In genomic region chr6:114291428-114291827, GRCh38 we compare ENCODE assay signal across 29 cellular contexts. TPM values are rescaled to one million over a fixed set of nuclear protein-coding genes. Genes with fewer than 3 reads are reported as not detected.
"Had no signal": no experiment of that assay in that cellular context is flagged by ENCODE, and none has a peak within 500 bp of the region (broad histone marks: within the 10 kb centered on the region; RNA-seq: fewer than 3 reads in every experiment).

No MANE protein-coding gene starts in this region.

- H3K4me1 ChIP-seq: esophagus squamous epithelium, heart right ventricle, lower lobe of right lung, psoas muscle, sigmoid colon, stomach, transverse colon, upper lobe of right lung, uterus had no signal

- H3K9me3 ChIP-seq: esophagus squamous epithelium, heart right ventricle, lower lobe of right lung, ovary, psoas muscle, sigmoid colon, stomach, transverse colon, upper lobe of right lung, uterus had no signal

- H3K4me3 ChIP-seq: coronary artery, esophagus squamous epithelium, heart right ventricle, lower lobe of right lung, ovary, psoas muscle, sigmoid colon, stomach, transverse colon, upper lobe of right lung, uterus had no signal

- H3K27ac ChIP-seq: coronary artery, esophagus squamous epithelium, heart right ventricle, lower lobe of right lung, ovary, psoas muscle, sigmoid colon, stomach, transverse colon, upper lobe of right lung, uterus had no signal

- DNase-seq: dermis blood vessel endothelial cell; effector memory CD8-positive, alpha-beta T cell; erythroblast; esophagus squamous epithelium; foreskin melanocyte; glutamatergic neuron; heart right ventricle; immature natural killer cell; islet precursor cell; kidney glomerular epithelial cell; left ventricle myocardium superior; lower lobe of right lung; naive thymus-derived CD4-positive, alpha-beta T cell; occipital lobe; ovary; posterior cingulate gyrus; psoas muscle; right cardiac atrium; sigmoid colon; stimulated activated CD4-positive, alpha-beta T cell treated with anti-CD3 and anti-CD28 coated beads, Interleukin-2, amount 100 ng/mL, for 24 hours; stimulated activated CD4-positive, alpha-beta T cell treated with anti-CD3 and anti-CD28 coated beads, Interleukin-4, amount 100 ng/mL, for 24 hours; stimulated activated naive CD4-positive, alpha-beta T cell treated with Interleukin-2 at 50 U/mL for 16 hours; stomach; transverse colon; upper lobe of right lung; uterus had no signal

- H3K27me3 ChIP-seq: esophagus squamous epithelium, ovary, sigmoid colon, stomach, transverse colon, upper lobe of right lung, uterus had no signal

- H3K36me3 ChIP-seq: esophagus squamous epithelium, heart right ventricle, lower lobe of right lung, ovary, sigmoid colon, stomach, transverse colon, upper lobe of right lung, uterus had no signal

RNA-seq across cellular contexts. Expression of gene HS3ST5, which starts 51.4 kb away (rescaled TPM):
- total RNA-seq: dermis blood vessel endothelial cell; esophagus squamous epithelium; heart right ventricle; left ventricle myocardium superior; naive thymus-derived CD4-positive, alpha-beta T cell; renal cortical epithelial cell; right cardiac atrium; subcutaneous adipose tissue; upper lobe of right lung had no signal
